Comparison of ENCODE assay signal across 1 cellular context in genomic region chr2:203812294-203813221, GRCh38.
A peak's percentile ranks its signal among the peaks of the same experiment; 100 is the strongest.
TF ChIP-seq lines count a peak whose summit lies in the region.

No MANE protein-coding gene starts in this region.

TF ChIP-seq in IMR-90, 13 proteins besides CTCF, POLR2A, EP300 and RAD21 (continued from another document):
- peak; percentile 38; the same call in 1 of the 2 replicates for TF ChIP-seq CEBPB (IDR thresholded peaks at IDR 0.05; ENCODE audit: low read depth, low read length)
- TF ChIP-seq BHLHE40 (IDR thresholded peaks at IDR 0.05; ENCODE audit: low read depth, low read length) = no peak
